Comparison of ENCODE assay signal across 8 cellular contexts in genomic region chr3:131026321-131027151, GRCh38. TPM values are rescaled to one million over a fixed set of nuclear protein-coding genes. Genes with fewer than 3 reads are reported as not detected.
DNase-seq lines count a peak whose midpoint lies in the region; ATAC-seq and TF ChIP-seq lines count a peak whose summit lies in the region.

Gene ASTE1, minus strand, starts transcription at chr3:131026825. Its CDS starts 1,519 bp downstream, at chr3:131025306.
Gene NEK11, plus strand, starts transcription at chr3:131026877. Its CDS starts 2,832 bp downstream, at chr3:131029709.

- DNase-seq in NCI-H524 treated with DMSO at 0.1 percent for 48 hours (lab: John Stamatoyannopoulos, UW), result peak; percentile 79
- peak; percentile 97 for DNase-seq in activated CD4-positive, alpha-beta T cell treated with anti-CD3 and anti-CD28 coated beads, Interleukin-2, amount 10 ng/mL, durations not matched to agents 24 days and 14 days
- DNase-seq in dedifferentiated amniotic fluid mesenchymal stem cell (ENCODE audit: extremely low spot score), result peak; percentile 84
- DNase-seq in left lung, result peak; percentile 92 to 98
- DNase-seq in stimulated activated CD4-positive, alpha-beta T cell treated with anti-CD3 and anti-CD28 coated beads, Interleukin-2, amount 100 ng/mL, for 48 hours, result peak; percentile 81 to 83

- H3K4me3 ChIP-seq in BLaER1, result peak within 1 kb of the TSS; percentile 77
- peak within 1 kb of the TSS; percentile 66 to 68 for H3K4me3 ChIP-seq in left lung

- peaks cover 3% of the 10 kb centered on the region for H3K9me3 Mint-ChIP-seq in activated CD4-positive, alpha-beta T cell treated with anti-CD3 and anti-CD28 coated beads, Interleukin-2, amount 10 ng/mL, durations not matched to agents 24 days and 14 days

- no peaks in the 10 kb centered on the region for H3K27me3 ChIP-seq in BLaER1
- no peaks in the 10 kb centered on the region for H3K27me3 ChIP-seq in left lung

- peaks cover 30% of the 10 kb centered on the region for H3K36me3 Mint-ChIP-seq in activated CD4-positive, alpha-beta T cell treated with anti-CD3 and anti-CD28 coated beads, Interleukin-2, amount 10 ng/mL, durations not matched to agents 24 days and 14 days (ENCODE audit: low read depth)

- no peaks in the 10 kb centered on the region; the same call in 1 of the 2 replicates for H3K9me3 ChIP-seq in BLaER1
- H3K9me3 ChIP-seq in left lung, result no peaks in the 10 kb centered on the region

- peak within 1 kb of the TSS; percentile 80 for H3K9ac ChIP-seq in BLaER1

- H3K4me1 Mint-ChIP-seq in activated CD4-positive, alpha-beta T cell treated with anti-CD3 and anti-CD28 coated beads, Interleukin-2, amount 10 ng/mL, durations not matched to agents 24 days and 14 days, result peaks cover 29% of the 10 kb centered on the region

- H3K27me3 Mint-ChIP-seq in activated CD4-positive, alpha-beta T cell treated with anti-CD3 and anti-CD28 coated beads, Interleukin-2, amount 10 ng/mL, durations not matched to agents 24 days and 14 days, result peaks cover 10% of the 10 kb centered on the region

- intact Hi-C loops in activated CD4-positive, alpha-beta T cell treated with anti-CD3 and anti-CD28 coated beads, Interleukin-2, amount 10 ng/mL, durations not matched to agents 24 days and 14 days (cut with micrococcal nuclease), result loop anchor here (1.0 to 10.0 kb wide), 8 partner anchors 16 to 1628 kb away; partner anchors contain the start of genes ACAD11, DNAJC13, MRPL3 and NUDT16
- intact Hi-C loops in left lung (cut with DNase I), result no loop called here

- H3K4me1 ChIP-seq in BLaER1 (peaks cover 21% of the 10 kb centered on the region), left lung (peaks cover 9 to 41% of the 10 kb centered on the region in 2 donors)

- H3K27ac ChIP-seq in BLaER1 (peak within 1 kb of the TSS; percentile 79), left lung (peak within 1 kb of the TSS; percentile 91 to 96)

- no peaks in the 10 kb centered on the region for H4K20me1 ChIP-seq in BLaER1

- H3K4me2 ChIP-seq in BLaER1, result peak within 1 kb of the TSS; percentile 86

- ATAC-seq in GM19324 (IDR thresholded peaks at IDR 0.05; ENCODE audit: low FRiP score, unreplicated experiment) (peak; percentile 97), HG03460 (IDR thresholded peaks at IDR 0.05; ENCODE audit: unreplicated experiment) (peak; percentile 98), left lung (peak; percentile 99)

- TF ChIP-seq CTCF in left lung (IDR thresholded peaks at IDR 0.05), result no peak

- H3K36me3 ChIP-seq in BLaER1 (peaks cover 19% of the 10 kb centered on the region), left lung (no peaks in the 10 kb centered on the region)

- peak within 1 kb of the TSS; percentile 97 for H3K27ac Mint-ChIP-seq in activated CD4-positive, alpha-beta T cell treated with anti-CD3 and anti-CD28 coated beads, Interleukin-2, amount 10 ng/mL, durations not matched to agents 24 days and 14 days

- H3K4me3 Mint-ChIP-seq in activated CD4-positive, alpha-beta T cell treated with anti-CD3 and anti-CD28 coated beads, Interleukin-2, amount 10 ng/mL, durations not matched to agents 24 days and 14 days, result peak within 1 kb of the TSS; percentile 86

RNA-seq across cellular contexts. Expression of gene ASTE1, which starts in this region (rescaled TPM):
- 8.7 and 9.5 TPM in 2 replicates for total RNA-seq in activated CD4-positive, alpha-beta T cell treated with anti-CD3 and anti-CD28 coated beads, Interleukin-2, amount 10 ng/mL, durations not matched to agents 24 days and 14 days
- total RNA-seq in left lung, result 1 to 10 TPM; 5.1 to 6.6 TPM

RNA-seq across cellular contexts. Expression of gene NEK11, which starts in this region (rescaled TPM):
- total RNA-seq in activated CD4-positive, alpha-beta T cell treated with anti-CD3 and anti-CD28 coated beads, Interleukin-2, amount 10 ng/mL, durations not matched to agents 24 days and 14 days, result 1.1 and 1.5 TPM in 2 replicates
- total RNA-seq in left lung, result 1 to 10 TPM; 7.9 to 9.6 TPM

Comparison
In these comparisons a context has a peak if more than half of its experiments do, and no peak if none do; other contexts are left out.
1. Peak in every context shown above with its lines: DNase-seq, ATAC-seq, H3K4me3 ChIP-seq and H3K27ac ChIP-seq.